Comparison of ENCODE assay signal across 8 cellular contexts in genomic region chr7:47574473-47575328, GRCh38.
DNase-seq lines count a peak whose midpoint lies in the region; ATAC-seq and TF ChIP-seq lines count a peak whose summit lies in the region.

No MANE protein-coding gene starts in this region.

- H3K4me3 ChIP-seq in WI38 (ENCODE audit: low read depth, low read length) (peak overlapping the region; percentile 8), rectal smooth muscle tissue (ENCODE audit: low read length) (no peak overlapping the region)

- DNase-seq in NCI-H446 treated with DMSO at 0.1 percent for 48 hours (lab: John Stamatoyannopoulos, UW), result no peak
- no peak for DNase-seq in GM03348 (ENCODE audit: low spot score)
- DNase-seq in NCI-H1105 treated with DMSO at 0.1 percent for 48 hours (lab: John Stamatoyannopoulos, UW), result no peak
- no peak for DNase-seq in NCI-H1092 treated with DMSO at 0.1 percent for 48 hours (lab: John Stamatoyannopoulos, UW)

- H3K27me3 ChIP-seq in rectal smooth muscle tissue (ENCODE audit: control insufficient read depth, insufficient read depth, low read length), result no peaks in the 10 kb centered on the region

- H3K9ac ChIP-seq in rectal smooth muscle tissue (ENCODE audit: low read length), result no peak overlapping the region

- peaks cover 46% of the 10 kb centered on the region for H3K4me1 ChIP-seq in rectal smooth muscle tissue (ENCODE audit: control insufficient read depth, insufficient read depth, low read length)

- no peaks in the 10 kb centered on the region for H3K36me3 ChIP-seq in rectal smooth muscle tissue (ENCODE audit: control insufficient read depth, insufficient read depth, low read length)

- H3K27ac ChIP-seq in rectal smooth muscle tissue (ENCODE audit: low read depth, low read length), result peak overlapping the region; percentile 24

- peak; percentile 70 for ATAC-seq in GM19397 (IDR thresholded peaks at IDR 0.05; ENCODE audit: unreplicated experiment)
- peak; percentile 76 for ATAC-seq in HG03108 (IDR thresholded peaks at IDR 0.05; ENCODE audit: unreplicated experiment)

- TF ChIP-seq CTCF in WI38 (IDR thresholded peaks at IDR 0.05; ENCODE audit: low read depth, low read length), result no peak
